ENCODE assay signal across 24 cellular contexts in genomic region chr5:37640088-37640487, GRCh38.
"Had no signal": no experiment of that assay in that cellular context is flagged by ENCODE, and none has a peak within 500 bp of the region (broad histone marks: within the 10 kb centered on the region; RNA-seq: fewer than 3 reads in every experiment).

No MANE protein-coding gene starts in this region.

- H3K4me3 ChIP-seq: gastrocnemius medialis, prostate gland, sigmoid colon, skin epidermis, spleen, thoracic aorta, tibial nerve, upper lobe of left lung had no signal

- H3K27ac ChIP-seq: prostate gland, sigmoid colon, spleen, thoracic aorta, tibial nerve, upper lobe of left lung had no signal

- H3K4me1 ChIP-seq: prostate gland, spleen, tibial nerve, upper lobe of left lung had no signal

- ATAC-seq: effector memory CD8-positive, alpha-beta T cell; gastrocnemius medialis; left lobe of liver; naive thymus-derived CD8-positive, alpha-beta T cell; right cardiac atrium; stimulated activated memory B cell treated with anti-CD40 and anti-IgM and Interleukin-4, amounts not matched to agents 10 μg/mL and 1 μg/mL and 100 μg/mL, for 72 hours; stimulated activated naive CD8-positive, alpha-beta T cell treated with anti-CD3 and anti-CD28 coated beads, Interleukin-15, Interleukin-2, amounts not matched to agents 100 U/mL and 50 U/mL, for 24 hours had no signal

- DNase-seq: cortex of kidney; effector memory CD8-positive, alpha-beta T cell; gastrocnemius medialis; head of caudate nucleus; mammary epithelial cell; mesendoderm; naive thymus-derived CD8-positive, alpha-beta T cell; nephron progenitor cell; nucleus accumbens; right cardiac atrium; sigmoid colon; spleen; stimulated activated CD4-positive, alpha-beta T cell treated with anti-CD3 and anti-CD28 coated beads, Interleukin-4, amount 100 ng/mL, for 4 hours; stimulated activated naive CD8-positive, alpha-beta T cell treated with anti-CD3 and anti-CD28 coated beads, Interleukin-15, Interleukin-2, amounts not matched to agents 100 U/mL and 50 U/mL, for 24 hours; upper lobe of left lung had no signal

- H3K36me3 ChIP-seq: gastrocnemius medialis, prostate gland, sigmoid colon, spleen, thoracic aorta, upper lobe of left lung had no signal

- H3K9me3 ChIP-seq: gastrocnemius medialis, prostate gland, sigmoid colon, thoracic aorta, upper lobe of left lung had no signal

- FAIRE-seq: endometrium, keratinocyte, urothelium cell line had no signal

- H3K27me3 ChIP-seq: gastrocnemius medialis, sigmoid colon, spleen, tibial nerve, upper lobe of left lung had no signal
